In the genomic region with DNA sequence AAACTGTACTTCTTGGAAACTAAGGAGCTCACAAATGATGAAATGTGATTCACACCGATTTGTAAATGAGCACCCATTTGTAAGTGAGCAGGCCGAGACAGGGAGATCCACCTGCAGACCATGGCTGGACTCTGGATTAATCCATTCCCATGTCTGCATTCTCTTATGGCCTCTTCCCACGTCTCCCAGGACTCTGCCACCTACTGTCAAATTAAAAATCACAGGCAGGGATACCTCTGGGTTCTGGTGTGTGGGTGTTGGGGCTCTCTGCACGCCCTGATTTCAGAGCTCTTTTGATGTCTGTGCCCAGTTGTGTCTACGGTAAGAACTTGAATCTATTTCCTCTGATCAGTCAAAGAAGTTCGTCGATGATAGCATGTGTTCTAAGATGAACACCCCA, we compare ENCODE assay signal across 14 cellular contexts. TPM values are rescaled to one million over a fixed set of nuclear protein-coding genes. Genes with fewer than 3 reads are reported as not detected.
"Had no signal": no experiment of that assay in that cellular context is flagged by ENCODE, and none has a peak within 500 bp of the region (broad histone marks: within the 10 kb centered on the region; RNA-seq: fewer than 3 reads in every experiment).

No MANE protein-coding gene starts in this region.

RNA-seq across cellular contexts. Expression of gene MAGEA9B, which starts 3.7 kb away (rescaled TPM):
- total RNA-seq: stomach, subcutaneous adipose tissue, suprapubic skin, thoracic aorta, thyroid gland, tibial nerve, transverse colon, upper lobe of left lung, upper lobe of right lung, ureter, urinary bladder, uterus, vagina had no signal
- polyA plus RNA-seq: stomach, urinary bladder had no signal

RNA-seq across cellular contexts. Expression of gene HSFX2, which starts 4.1 kb away (rescaled TPM):
- total RNA-seq: temporal lobe, transverse colon, upper lobe of right lung, ureter, uterus, vagina had no signal

RNA-seq across cellular contexts. Expression of gene HSFX3, which starts 41.3 kb away (rescaled TPM):
- total RNA-seq: subcutaneous adipose tissue, suprapubic skin, temporal lobe, thoracic aorta, thyroid gland, tibial nerve, transverse colon, upper lobe of left lung, upper lobe of right lung, ureter, urinary bladder, uterus, vagina had no signal
- polyA plus RNA-seq: stomach, urinary bladder had no signal
